ENCODE assay signal across 9 cellular contexts in the genomic region with DNA sequence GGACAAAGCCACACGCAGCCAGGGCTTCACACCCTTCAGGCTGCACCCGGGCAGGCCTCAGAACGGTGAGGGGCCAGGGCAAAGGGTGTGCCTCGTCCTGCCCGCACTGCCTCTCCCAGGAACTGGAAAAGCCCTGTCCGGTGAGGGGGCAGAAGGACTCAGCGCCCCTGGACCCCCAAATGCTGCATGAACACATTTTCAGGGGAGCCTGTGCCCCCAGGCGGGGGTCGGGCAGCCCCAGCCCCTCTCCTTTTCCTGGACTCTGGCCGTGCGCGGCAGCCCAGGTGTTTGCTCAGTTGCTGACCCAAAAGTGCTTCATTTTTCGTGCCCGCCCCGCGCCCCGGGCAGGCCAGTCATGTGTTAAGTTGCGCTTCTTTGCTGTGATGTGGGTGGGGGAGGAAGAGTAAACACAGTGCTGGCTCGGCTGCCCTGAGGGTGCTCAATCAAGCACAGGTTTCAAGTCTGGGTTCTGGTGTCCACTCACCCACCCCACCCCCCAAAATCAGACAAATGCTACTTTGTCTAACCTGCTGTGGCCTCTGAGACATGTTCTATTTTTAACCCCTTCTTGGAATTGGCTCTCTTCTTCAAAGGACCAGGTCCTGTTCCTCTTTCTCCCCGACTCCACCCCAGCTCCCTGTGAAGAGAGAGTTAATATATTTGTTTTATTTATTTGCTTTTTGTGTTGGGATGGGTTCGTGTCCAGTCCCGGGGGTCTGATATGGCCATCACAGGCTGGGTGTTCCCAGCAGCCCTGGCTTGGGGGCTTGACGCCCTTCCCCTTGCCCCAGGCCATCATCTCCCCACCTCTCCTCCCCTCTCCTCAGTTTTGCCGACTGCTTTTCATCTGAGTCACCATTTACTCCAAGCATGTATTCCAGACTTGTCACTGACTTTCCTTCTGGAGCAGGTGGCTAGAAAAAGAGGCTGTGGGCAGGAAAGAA. TPM values are rescaled to one million over a fixed set of nuclear protein-coding genes. Genes with fewer than 3 reads are reported as not detected.
DNase-seq lines count a peak whose midpoint lies in the region; ATAC-seq lines count a peak whose summit lies in the region.
"Had no signal": no experiment of that assay in that cellular context is flagged by ENCODE, and none has a peak within 500 bp of the region (broad histone marks: within the 10 kb centered on the region; RNA-seq: fewer than 3 reads in every experiment).

No MANE protein-coding gene starts in this region.

- H3K27ac ChIP-seq in epithelial cell of prostate (peak overlapping the region; percentile 93), trophoblast cell (ENCODE audit: low read depth, low read length) (peak overlapping the region; percentile 99)

- H2BK5ac ChIP-seq in trophoblast cell (ENCODE audit: low read depth, low read length, poor library complexity) = peak overlapping the region; percentile 91

- H2BK120ac ChIP-seq in trophoblast cell (ENCODE audit: insufficient read depth, low read length, poor library complexity) = peak overlapping the region; percentile 92

- H3K4ac ChIP-seq in trophoblast cell (ENCODE audit: low read depth, low read length) = peak overlapping the region; percentile 82

- peak overlapping the region; percentile 93 for H2AK5ac ChIP-seq in trophoblast cell (ENCODE audit: low read length)

- no peak overlapping the region for H3K4me3 ChIP-seq in trophoblast cell (ENCODE audit: low read depth, low read length)

- H2BK12ac ChIP-seq in trophoblast cell (ENCODE audit: low read length) = peak overlapping the region; percentile 91

- WGBS in trophoblast cell (ENCODE audit: extremely low coverage, insufficient coverage, insufficient read length) = no CpG with 5 or more reads among the region's 24 CpGs

- DNase-seq in NCI-H774 (lab: John Stamatoyannopoulos, UW) (peak; percentile 9), epithelial cell of prostate (ENCODE audit: low read depth, low spot score) (peak; percentile 93), trophoblast cell (peak; percentile 88 to 92), UCSD-AML1 (lab: John Stamatoyannopoulos, UW; ENCODE audit: unreplicated experiment) (no peak), T-helper 9 cell (no peak)
- DNase-seq: T-cell had no signal

- no peak overlapping the region for H3K23ac ChIP-seq in trophoblast cell (ENCODE audit: low read length)

- H3K36me3 ChIP-seq in ES-I3 (ENCODE audit: insufficient read depth, low read length) = peaks cover 5% of the 10 kb centered on the region; the same call in 1 of the 2 replicates
- H3K36me3 ChIP-seq in trophoblast cell (ENCODE audit: control insufficient read depth in 1 of 2, insufficient read depth in 2 of 2, low read length in 2 of 2) = peaks cover 42 to 49% of the 10 kb centered on the region in 2 experiments

- peak overlapping the region; percentile 88 for H3K18ac ChIP-seq in trophoblast cell (ENCODE audit: low read length)

- H3K9ac ChIP-seq in ES-I3 (ENCODE audit: low read depth, low read length) (peak overlapping the region; percentile 38), trophoblast cell (ENCODE audit: low read length) (no peak overlapping the region)

- H3K9me3 ChIP-seq in ES-I3 (ENCODE audit: control insufficient read depth, insufficient read depth, low read length) (no peaks in the 10 kb centered on the region), trophoblast cell (ENCODE audit: insufficient read depth, low read depth, low read length) (no peaks in the 10 kb centered on the region)

- peak overlapping the region; percentile 51 for H3K4me2 ChIP-seq in trophoblast cell (ENCODE audit: low read length)

- peak overlapping the region; percentile 98 for H4K91ac ChIP-seq in trophoblast cell (ENCODE audit: low read depth, low read length)

- H2AFZ ChIP-seq in trophoblast cell (ENCODE audit: insufficient read depth, low read length, poor library complexity) = peak overlapping the region; percentile 32

- H3K4me1 ChIP-seq in ES-I3 (ENCODE audit: insufficient read depth, low read length) (peaks cover 33% of the 10 kb centered on the region), trophoblast cell (ENCODE audit: control insufficient read depth in 1 of 2, insufficient read depth in 2 of 2, low read length in 2 of 2) (peaks cover 33 to 42% of the 10 kb centered on the region in 2 experiments)

- ATAC-seq in GM21529 (IDR thresholded peaks at IDR 0.05; ENCODE audit: unreplicated experiment) = no peak
- ATAC-seq in HG02840 (IDR thresholded peaks at IDR 0.05; ENCODE audit: low FRiP score, unreplicated experiment) = no peak
- ATAC-seq: T-cell had no signal

- H3K79me2 ChIP-seq in trophoblast cell (ENCODE audit: control insufficient read depth, insufficient read depth, low read length, poor library complexity) = peaks cover 4% of the 10 kb centered on the region

- peak overlapping the region; percentile 47 for H4K12ac ChIP-seq in trophoblast cell (ENCODE audit: low read depth, low read length)

- H3K14ac ChIP-seq in trophoblast cell (ENCODE audit: low read length) = peak overlapping the region; percentile 89

- H3K27me3 ChIP-seq in trophoblast cell (ENCODE audit: insufficient read depth, low read length) = no peaks in the 10 kb centered on the region

- peaks cover 36% of the 10 kb centered on the region for H3K79me1 ChIP-seq in trophoblast cell (ENCODE audit: low read length)

- H4K8ac ChIP-seq in trophoblast cell (ENCODE audit: low read depth, low read length) = peak overlapping the region; percentile 88

RNA-seq across cellular contexts. Expression of a gene that starts 8.1 kb away (rescaled TPM):
- 91.9 and 95.6 TPM in 2 replicates for polyA plus RNA-seq in trophoblast cell (2013)

RNA-seq across cellular contexts. Expression of a gene that starts 25.5 kb away (rescaled TPM):
- polyA plus RNA-seq in trophoblast cell (2013) = 18.9 and 19.5 TPM in 2 replicates

RNA-seq across cellular contexts. Expression of a gene that starts 32.0 kb away (rescaled TPM):
- 0.97 and 1.1 TPM in 2 replicates for polyA plus RNA-seq in trophoblast cell (2013)

Comparison
In these comparisons a context has a peak if more than half of its experiments do, and no peak if none do; other contexts are left out.
1. DNase-seq: peak in NCI-H774 (single experiment), epithelial cell of prostate (single experiment) and trophoblast cell (2 of 2); none in UCSD-AML1 (single experiment) and T-helper 9 cell (single experiment).